In the genomic region with DNA sequence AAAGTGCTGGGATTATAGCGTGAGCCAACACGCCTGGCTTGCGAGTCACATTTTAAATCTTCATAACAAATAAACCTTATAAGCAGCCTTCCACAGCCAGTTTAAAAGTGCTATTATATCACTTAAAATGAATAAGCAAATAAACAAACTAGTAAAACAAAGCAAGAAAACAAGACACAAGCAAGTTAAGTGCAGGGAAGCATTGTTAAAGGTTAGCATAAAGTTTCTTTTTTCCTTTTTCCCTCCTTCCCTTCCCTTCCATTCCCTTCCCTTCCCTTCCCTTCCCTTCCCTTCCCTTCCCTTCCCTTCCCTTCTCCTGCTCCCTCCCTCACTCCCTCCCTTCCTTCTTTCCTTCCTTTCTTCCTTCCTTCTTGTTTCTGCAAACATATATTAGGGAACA, we compare ENCODE assay signal across 31 cellular contexts.
A peak's percentile ranks its signal among the peaks of the same experiment; 100 is the strongest.
DNase-seq lines count a peak whose midpoint lies in the region; ATAC-seq, FAIRE-seq and TF ChIP-seq lines count a peak whose summit lies in the region.
"Had no signal": no experiment of that assay in that cellular context is flagged by ENCODE, and none has a peak within 500 bp of the region (broad histone marks: within the 10 kb centered on the region; RNA-seq: fewer than 3 reads in every experiment).

No MANE protein-coding gene starts in this region.

- no peak for FAIRE-seq in HepG2 (lab: Jason Lieb, UNC)
- FAIRE-seq in K562 (lab: Jason Lieb, UNC), result no peak
- FAIRE-seq: A204.1, A549, D721Med had no signal

- no peak for ATAC-seq in HepG2
- ATAC-seq in right lobe of liver, result no peak
- no peak for ATAC-seq in K562
- ATAC-seq in HG03460 (IDR thresholded peaks at IDR 0.05; ENCODE audit: unreplicated experiment), result no peak
- ATAC-seq: A549; CD8-positive, alpha-beta T cell had no signal

- H3K36me3 ChIP-seq in HepG2 (replicated peaks in 1 of 2; ENCODE audit: control insufficient read depth in 1 of 2, insufficient read depth in 2 of 2, low read length in 2 of 2), result no peaks in the 10 kb centered on the region
- H3K36me3 ChIP-seq in right lobe of liver, result no peaks in the 10 kb centered on the region
- H3K36me3 ChIP-seq in K562 (ENCODE audit: control insufficient read depth, insufficient read depth, low read length), result no peaks in the 10 kb centered on the region
- H3K36me3 ChIP-seq: BE2C; BLaER1; BLaER1 treated with 17β-estradiol and CSF1 and Interleukin-3, amounts not matched to agents 10 nM and 100 nM had no signal

- no peak for DNase-seq in HepG2 (ENCODE audit: low spot score)
- DNase-seq in right lobe of liver, result no peak
- no peak for DNase-seq in K562 (ENCODE audit: extremely low read depth in 1 of 4, low spot score in 3 of 4)
- DNase-seq: 8988T; ACHN; AML-193; BE2C; C1 segment of cervical spinal cord; Caco-2; Calu3; CD4-positive, alpha-beta memory T cell; CD4-positive, alpha-beta T cell; CD4-positive, CD25-positive, alpha-beta regulatory T cell; CD8-positive, alpha-beta memory T cell; CD8-positive, alpha-beta T cell; COR-L47; DMS 273 treated with DMSO at 0.1 percent for 48 hours; DMS153; DMS53; DMS79; DMS79 treated with DMSO at 0.1 percent for 48 hours; DND-41; EL had no signal

- 40% methylated on average over 3 of the region's 3 CpGs for WGBS in HepG2 (ENCODE audit: low lambda C conversion rate)
- WGBS in right lobe of liver (ENCODE audit: insufficient coverage, low coverage, low lambda C conversion rate, missing lambda C conversion rate), result 60% methylated on average over 3 of the region's 3 CpGs
- 0% methylated on average over 3 of the region's 3 CpGs for WGBS in K562 (ENCODE audit: insufficient coverage, low coverage, missing lambda C conversion rate)

- POLR2A ChIA-PET in HepG2 (lab: Yijun Ruan, JAX), result no interaction called here
- POLR2A ChIA-PET in K562 (lab: Yijun Ruan, JAX), result no interaction called here

- no peaks in the 10 kb centered on the region for H3K4me1 ChIP-seq in HepG2 (ENCODE audit: insufficient read depth, low read length)
- no peaks in the 10 kb centered on the region for H3K4me1 ChIP-seq in right lobe of liver
- H3K4me1 ChIP-seq in K562 (replicated peaks in 1 of 2; ENCODE audit: control insufficient read depth in 2 of 2, insufficient read depth in 2 of 2, low read length in 2 of 2), result no peaks in the 10 kb centered on the region
- H3K4me1 ChIP-seq: A549, BE2C, Caco-2 had no signal

- H3K4me2 ChIP-seq in HepG2 (ENCODE audit: low read depth, low read length), result no peak overlapping the region
- no peak overlapping the region for H3K4me2 ChIP-seq in K562 (ENCODE audit: insufficient read depth, low read length)
- H3K4me2 ChIP-seq: A549; BLaER1; BLaER1 treated with 17β-estradiol and CSF1 and Interleukin-3, amounts not matched to agents 10 nM and 100 nM had no signal

- H3K27ac ChIP-seq in HepG2 (ENCODE audit: extremely low read length, insufficient read depth, low read length) (no peak overlapping the region), right lobe of liver (no peak overlapping the region), K562 (ENCODE audit: extremely low read depth, low read depth, low read length) (no peak overlapping the region)
- H3K27ac ChIP-seq: 22Rv1; A549; BLaER1; BLaER1 treated with 17β-estradiol and CSF1 and Interleukin-3, amounts not matched to agents 10 nM and 100 nM; C4-2B had no signal

- CTCF ChIA-PET in HepG2 (lab: Yijun Ruan, JAX; ENCODE audit: low intra/inter-chr PET ratio, low total read pairs) (no interaction called here), K562 (lab: Yijun Ruan, JAX; ENCODE audit: low intra/inter-chr PET ratio) (no interaction called here)

- in situ Hi-C loops in HepG2 (cut with HindIII; ENCODE audit: extremely low pct_ligation_motif_present, low pct_unique_long_range_greater_than_20kb), result no loop called here
- in situ Hi-C loops in K562 (cut with MboI), result no loop called here

- H3K4me3 ChIP-seq in HepG2 (replicated peaks in 1 of 3; ENCODE audit: insufficient read depth in 1 of 3, low read depth in 2 of 3, low read length in 3 of 3), result no peak overlapping the region
- no peak overlapping the region for H3K4me3 ChIP-seq in right lobe of liver
- no peak overlapping the region for H3K4me3 ChIP-seq in K562
- H3K4me3 ChIP-seq: A549; BLaER1; BLaER1 treated with 17β-estradiol and CSF1 and Interleukin-3, amounts not matched to agents 10 nM and 100 nM had no signal

- H3K27me3 ChIP-seq in HepG2 (ENCODE audit: control insufficient read depth in 1 of 2, insufficient read depth in 2 of 2, low read length in 2 of 2) (no peaks in the 10 kb centered on the region; a peak in 1 of 5 replicates), right lobe of liver (no peaks in the 10 kb centered on the region), K562 (ENCODE audit: control insufficient read depth in 2 of 2, insufficient read depth in 2 of 2, low read length in 2 of 2) (no peaks in the 10 kb centered on the region)
- H3K27me3 ChIP-seq: BE2C; BLaER1; BLaER1 treated with 17β-estradiol and CSF1 and Interleukin-3, amounts not matched to agents 10 nM and 100 nM had no signal

- no peak for TF ChIP-seq POLR2A in HepG2 (IDR thresholded peaks at IDR 0.05; ENCODE audit: insufficient read depth in 1 of 2, low read depth in 2 of 2, low read length in 2 of 2)
- no peak for TF ChIP-seq POLR2A in right lobe of liver (IDR thresholded peaks at IDR 0.05)
- no peak for TF ChIP-seq POLR2A in K562 (conservative IDR thresholded peaks at IDR 0.05)

- no peaks in the 10 kb centered on the region for H3K9me1 ChIP-seq in K562 (ENCODE audit: control insufficient read depth, insufficient read depth, low read length)

- TF ChIP-seq RAD21 in HepG2 (CRISPR knock-in tag; IDR thresholded peaks at IDR 0.05) (no peak), K562 (CRISPR knock-in tag; conservative IDR thresholded peaks at IDR 0.05 in 1 of 2, IDR thresholded peaks at IDR 0.05 in 1 of 2) (no peak)

- intact Hi-C loops in HepG2 (cut with micrococcal nuclease; ENCODE audit: unreplicated experiment) (no loop called here), right lobe of liver (cut with DNase I) (no loop called here), K562 (cut with micrococcal nuclease) (no loop called here)

- H2AFZ ChIP-seq in HepG2 (ENCODE audit: low read length), result no peak overlapping the region
- H2AFZ ChIP-seq in K562 (ENCODE audit: low read depth, low read length), result no peak overlapping the region

- TF ChIP-seq CTCF in HepG2 (CRISPR knock-in tag; IDR thresholded peaks at IDR 0.05) (no peak), right lobe of liver (IDR thresholded peaks at IDR 0.05) (no peak), K562 (IDR thresholded peaks at IDR 0.05 in 2 of 3, conservative IDR thresholded peaks at IDR 0.05 in 1 of 3; ENCODE audit: insufficient read depth in 2 of 3, low read depth in 1 of 3, low read length in 3 of 3) (no peak)

- H3K9ac ChIP-seq in HepG2 (ENCODE audit: insufficient read depth, low read depth, low read length), result no peak overlapping the region
- no peak overlapping the region for H3K9ac ChIP-seq in K562 (ENCODE audit: insufficient read depth in 1 of 2, low read depth in 2 of 2, low read length in 2 of 2)
- H3K9ac ChIP-seq: BLaER1; BLaER1 treated with 17β-estradiol and CSF1 and Interleukin-3, amounts not matched to agents 10 nM and 100 nM had no signal

- H3K79me2 ChIP-seq in HepG2 (ENCODE audit: insufficient read depth, low read length), result no peaks in the 10 kb centered on the region
- no peaks in the 10 kb centered on the region for H3K79me2 ChIP-seq in K562 (ENCODE audit: control insufficient read depth, insufficient read depth, low read length)

- no peak for TF ChIP-seq EP300 in HepG2 (IDR thresholded peaks at IDR 0.05; ENCODE audit: low read depth in 2 of 2, low read length in 2 of 2)
- no peak for TF ChIP-seq EP300 in HepG2 (CRISPR knock-in tag; IDR thresholded peaks at IDR 0.05; ENCODE audit: borderline replicate concordance)
- TF ChIP-seq EP300 in K562 (IDR thresholded peaks at IDR 0.05; ENCODE audit: low read length), result no peak

- no peaks in the 10 kb centered on the region for H3K9me3 ChIP-seq in HepG2 (ENCODE audit: low read length)
- no peaks in the 10 kb centered on the region for H3K9me3 ChIP-seq in right lobe of liver
- H3K9me3 ChIP-seq in K562 (replicated peaks; ENCODE audit: control insufficient read depth, insufficient read depth, low read depth, low read length), result no peaks in the 10 kb centered on the region
- H3K9me3 ChIP-seq: A549, BE2C, BLaER1 had no signal

- BruUV-seq in HepG2 (replicated peaks; lab: Mats Ljungman, UMichigan) (no TSS peak), K562 (replicated peaks; lab: Mats Ljungman, UMichigan) (no TSS peak)

- H4K20me1 ChIP-seq in HepG2 (ENCODE audit: insufficient read depth, low read length) (no peaks in the 10 kb centered on the region), K562 (replicated peaks; ENCODE audit: control insufficient read depth, insufficient read depth, low read length) (no peaks in the 10 kb centered on the region)
- H4K20me1 ChIP-seq: BLaER1; BLaER1 treated with 17β-estradiol and CSF1 and Interleukin-3, amounts not matched to agents 10 nM and 100 nM had no signal

TF ChIP-seq in HepG2, 621 proteins besides CTCF, POLR2A, EP300 and RAD21 (continues in another document):
- TF ChIP-seq ZSCAN22 (CRISPR knock-in tag; IDR thresholded peaks at IDR 0.05) (no peak), HNRNPK (IDR thresholded peaks at IDR 0.05; ENCODE audit: low read depth, low read length, poor library complexity, severe bottlenecking) (peak; percentile 94), ZNF547 (CRISPR knock-in tag; IDR thresholded peaks at IDR 0.05) (no peak), TCF12 (IDR thresholded peaks at IDR 0.05) (no peak), TCF12 (CRISPR knock-in tag; IDR thresholded peaks at IDR 0.05) (no peak), ELF1 (CRISPR knock-in tag; IDR thresholded peaks at IDR 0.05) (no peak)

TF ChIP-seq in K562, 482 proteins besides CTCF, POLR2A, EP300 and RAD21 (continues in another document):
- TF ChIP-seq, protein P1, sequence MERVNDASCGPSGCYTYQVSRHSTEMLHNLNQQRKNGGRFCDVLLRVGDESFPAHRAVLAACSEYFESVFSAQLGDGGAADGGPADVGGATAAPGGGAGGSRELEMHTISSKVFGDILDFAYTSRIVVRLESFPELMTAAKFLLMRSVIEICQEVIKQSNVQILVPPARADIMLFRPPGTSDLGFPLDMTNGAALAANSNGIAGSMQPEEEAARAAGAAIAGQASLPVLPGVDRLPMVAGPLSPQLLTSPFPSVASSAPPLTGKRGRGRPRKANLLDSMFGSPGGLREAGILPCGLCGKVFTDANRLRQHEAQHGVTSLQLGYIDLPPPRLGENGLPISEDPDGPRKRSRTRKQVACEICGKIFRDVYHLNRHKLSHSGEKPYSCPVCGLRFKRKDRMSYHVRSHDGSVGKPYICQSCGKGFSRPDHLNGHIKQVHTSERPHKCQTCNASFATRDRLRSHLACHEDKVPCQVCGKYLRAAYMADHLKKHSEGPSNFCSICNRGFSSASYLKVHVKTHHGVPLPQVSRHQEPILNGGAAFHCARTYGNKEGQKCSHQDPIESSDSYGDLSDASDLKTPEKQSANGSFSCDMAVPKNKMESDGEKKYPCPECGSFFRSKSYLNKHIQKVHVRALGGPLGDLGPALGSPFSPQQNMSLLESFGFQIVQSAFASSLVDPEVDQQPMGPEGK (CRISPR knock-in tag; IDR thresholded peaks at IDR 0.05; ENCODE audit: borderline replicate concordance), result no peak
- no peak for TF ChIP-seq ZNF134 (CRISPR knock-in tag; conservative IDR thresholded peaks at IDR 0.05)
